Comparison of ENCODE assay signal across 1 cellular context in genomic region chr12:51320695-51321320, GRCh38.
TF ChIP-seq lines count a peak whose summit lies in the region.

No MANE protein-coding gene starts in this region.

TF ChIP-seq in GM12878, 131 proteins besides CTCF, POLR2A, EP300 and RAD21:
- TF ChIP-seq EED (IDR thresholded peaks at IDR 0.05; ENCODE audit: low read depth) (0 out of 2 replicates have a peak, but pooled peaks have one; percentile 17), WRNIP1 (IDR thresholded peaks at IDR 0.05; ENCODE audit: borderline replicate concordance, low read depth, low read length) (no peak), RUNX3 (IDR thresholded peaks at IDR 0.05; ENCODE audit: low read length) (peak; percentile 13; the same call in 1 of the 2 replicates), HDGF (IDR thresholded peaks at IDR 0.05) (no peak), IKZF2 (IDR thresholded peaks at IDR 0.05) (peak; percentile 28 to 32; a peak in 3 of 4 replicates), TCF12 (IDR thresholded peaks at IDR 0.05; ENCODE audit: low read depth, low read length) (peak; percentile 28; the same call in 1 of the 2 replicates), MTA3 (IDR thresholded peaks at IDR 0.05; ENCODE audit: borderline replicate concordance, low read length) (0 out of 2 replicates have a peak, but pooled peaks have one; percentile 22)
